ENCODE assay signal across 9 cellular contexts in genomic region chr1:19747741-19748140, GRCh38.
"Had no signal": no experiment of that assay in that cellular context is flagged by ENCODE, and none has a peak within 500 bp of the region (broad histone marks: within the 10 kb centered on the region; RNA-seq: fewer than 3 reads in every experiment).

No MANE protein-coding gene starts in this region.

- H3K36me3 ChIP-seq: HAP-1 had no signal

- FAIRE-seq: HTR-8/SVneo, K562 had no signal

- ATAC-seq: HCT116, K562 had no signal

- H3K4me3 ChIP-seq: GM23248, HAP-1, K562 had no signal

- H3K9me3 ChIP-seq: HAP-1 had no signal

- H2AFZ ChIP-seq: GM23248 had no signal

- DNase-seq: GM23248, GOT3, H7, HFFc6, IMR-90 had no signal

- H3K9ac ChIP-seq: GM23248 had no signal

- H3K27ac ChIP-seq: GM23248 had no signal

- H3K4me1 ChIP-seq: HAP-1 had no signal
